ENCODE assay signal across 27 cellular contexts in genomic region chr2:37397166-37397565, GRCh38. TPM values are rescaled to one million over a fixed set of nuclear protein-coding genes. Genes with fewer than 3 reads are reported as not detected.
"Had no signal": no experiment of that assay in that cellular context is flagged by ENCODE, and none has a peak within 500 bp of the region (broad histone marks: within the 10 kb centered on the region; RNA-seq: fewer than 3 reads in every experiment).

No MANE protein-coding gene starts in this region.

- H3K4me2 ChIP-seq: smooth muscle cell had no signal

- H3K4me1 ChIP-seq: body of pancreas, esophagus squamous epithelium, left ventricle myocardium inferior, right atrium auricular region, upper lobe of right lung had no signal

- H3K27ac ChIP-seq: body of pancreas, epithelial cell of prostate, esophagus squamous epithelium, left ventricle myocardium inferior, right atrium auricular region, upper lobe of right lung had no signal

- H3K4me3 ChIP-seq: body of pancreas, esophagus squamous epithelium, left ventricle myocardium inferior, right atrium auricular region, smooth muscle cell, upper lobe of right lung had no signal

- DNase-seq: activated CD4-positive, alpha-beta T cell treated with anti-CD3 and anti-CD28 coated beads for 36 hours; activated CD4-positive, alpha-beta T cell treated with anti-CD3 and anti-CD28 coated beads, Interleukin-2, amount 50 U/mL, for 48 hours; activated CD4-positive, CD25-positive, alpha-beta regulatory T cell; activated CD8-positive, alpha-beta memory T cell treated with anti-CD3 and anti-CD28 coated beads for 24 hours; activated naive CD8-positive, alpha-beta T cell treated with anti-CD3 and anti-CD28 coated beads, Interleukin-2, amount 50 U/mL, for 24 hours; activated T-cell treated with anti-CD3 and anti-CD28 coated beads, Interleukin-2, amount 50 U/mL, for 24 hours; body of pancreas; dermis blood vessel endothelial cell; effector CD4-positive, alpha-beta T cell; esophagus squamous epithelium; foreskin melanocyte; kidney glomerular epithelial cell; left ventricle myocardium inferior; naive thymus-derived CD4-positive, alpha-beta T cell; occipital lobe; stimulated activated CD4-positive, alpha-beta T cell treated with anti-CD3 and anti-CD28 coated beads, Interleukin-1b, Interleukin-23, amount 100 ng/mL, for 48 hours; stimulated activated CD4-positive, alpha-beta T cell treated with anti-CD3 and anti-CD28 coated beads, Interleukin-4, amount 100 ng/mL, for 4 hours; stimulated activated CD8-positive, alpha-beta memory T cell treated with anti-CD3 and anti-CD28 coated beads, Interleukin-4, amount 100 ng/mL, for 48 hours; stimulated activated naive CD8-positive, alpha-beta T cell treated with anti-CD3 and anti-CD28 coated beads, Interleukin-15, amount 100 ng/mL, for 72 hours; substantia nigra; T-cell; upper lobe of right lung had no signal

- FAIRE-seq: colon had no signal

- H3K36me3 ChIP-seq: esophagus squamous epithelium, left ventricle myocardium inferior, right atrium auricular region, upper lobe of right lung had no signal

- H3K27me3 ChIP-seq: body of pancreas, esophagus squamous epithelium, right atrium auricular region, upper lobe of right lung had no signal

- H3K9me3 ChIP-seq: body of pancreas, esophagus squamous epithelium, left ventricle myocardium inferior, right atrium auricular region, upper lobe of right lung had no signal

RNA-seq across cellular contexts. Expression of gene QPCT, which starts 52.7 kb away (rescaled TPM):
- total RNA-seq: T-helper 2 cell treated with Interferon-gamma antibody and Interleukin-4, amounts not matched to agents 100 ng/mL and 5 ng/mL, for 36 hours had no signal
